ENCODE assay signal across 18 cellular contexts in the genomic region with DNA sequence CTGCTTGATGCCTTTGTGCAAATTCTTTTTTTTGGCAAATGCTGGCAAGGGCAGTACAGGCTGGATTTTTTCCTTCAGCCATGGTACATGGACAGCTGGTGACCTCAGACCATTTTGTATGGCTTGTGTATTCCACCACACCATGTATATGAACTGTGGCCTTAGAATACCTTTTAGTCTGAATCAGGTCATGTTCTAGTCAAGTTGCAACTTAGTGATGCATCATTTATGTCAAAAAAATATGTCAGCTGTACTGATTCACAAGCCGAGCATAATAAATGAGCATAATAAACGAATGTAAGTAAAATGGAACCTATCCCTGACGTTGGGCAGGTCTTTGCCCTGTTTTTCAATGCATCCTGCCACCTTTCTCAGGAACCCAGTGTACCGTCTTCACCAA.
A peak's percentile ranks its signal among the peaks of the same experiment; 100 is the strongest.
DNase-seq lines count a peak whose midpoint lies in the region; ATAC-seq and TF ChIP-seq lines count a peak whose summit lies in the region.
"Had no signal": no experiment of that assay in that cellular context is flagged by ENCODE, and none has a peak within 500 bp of the region (broad histone marks: within the 10 kb centered on the region; RNA-seq: fewer than 3 reads in every experiment).

No MANE protein-coding gene starts in this region.

- H3K36me3 ChIP-seq in thyroid gland: no peaks in the 10 kb centered on the region
- H3K36me3 ChIP-seq: BE2C, BLaER1 had no signal

- DNase-seq in NCI-H226 (peak; percentile 15), amniotic epithelial cell (ENCODE audit: low read depth) (peak; percentile 75), thyroid gland (no peak), SIG-M5 treated with dmso at 0.1 percent for 504 hours (lab: John Stamatoyannopoulos, UW; ENCODE audit: unreplicated experiment) (no peak), NCI-H2171 (lab: John Stamatoyannopoulos, UW) (no peak)
- no peak for DNase-seq in stimulated activated effector memory CD8-positive, alpha-beta T cell treated with anti-CD3 and anti-CD28 coated beads, Interleukin-12 subunit alpha, Interleukin-12 subunit beta, amount 100 ng/mL, for 72 hours (ENCODE audit: low spot score in 2 of 2)
- DNase-seq: 8988T; ACHN; BE2C; C1 segment of cervical spinal cord; CD4-positive, alpha-beta memory T cell; CD4-positive, CD25-positive, alpha-beta regulatory T cell; CD8-positive, alpha-beta memory T cell; COR-L47; DMS79 treated with DMSO at 0.1 percent for 48 hours; GF-D8 had no signal

- H3K4me3 Mint-ChIP-seq in stimulated activated effector memory CD8-positive, alpha-beta T cell treated with anti-CD3 and anti-CD28 coated beads, Interleukin-12 subunit alpha, Interleukin-12 subunit beta, amount 100 ng/mL, for 72 hours: no peak overlapping the region
- H3K4me3 Mint-ChIP-seq: CD14-positive monocyte; CD4-positive, alpha-beta memory T cell; CD4-positive, CD25-positive, alpha-beta regulatory T cell; CD8-positive, alpha-beta memory T cell had no signal

- peaks cover 6% of the 10 kb centered on the region for H3K4me1 Mint-ChIP-seq in stimulated activated effector memory CD8-positive, alpha-beta T cell treated with anti-CD3 and anti-CD28 coated beads, Interleukin-12 subunit alpha, Interleukin-12 subunit beta, amount 100 ng/mL, for 72 hours
- H3K4me1 Mint-ChIP-seq: CD14-positive monocyte; CD4-positive, alpha-beta memory T cell; CD4-positive, CD25-positive, alpha-beta regulatory T cell; CD8-positive, alpha-beta memory T cell had no signal

- no peak overlapping the region for H3K4me3 ChIP-seq in thyroid gland (replicated peaks in 1 of 3)
- H3K4me3 ChIP-seq: BLaER1 had no signal

- no peak for TF ChIP-seq CTCF in thyroid gland (IDR thresholded peaks at IDR 0.05)

- H3K27me3 ChIP-seq in thyroid gland: no peaks in the 10 kb centered on the region
- H3K27me3 ChIP-seq: BE2C, BLaER1 had no signal

- H3K4me1 ChIP-seq in thyroid gland: no peaks in the 10 kb centered on the region
- H3K4me1 ChIP-seq: BE2C, BLaER1 had no signal

- no peak overlapping the region for H3K27ac Mint-ChIP-seq in stimulated activated effector memory CD8-positive, alpha-beta T cell treated with anti-CD3 and anti-CD28 coated beads, Interleukin-12 subunit alpha, Interleukin-12 subunit beta, amount 100 ng/mL, for 72 hours
- H3K27ac Mint-ChIP-seq: CD4-positive, alpha-beta memory T cell; CD4-positive, CD25-positive, alpha-beta regulatory T cell; CD8-positive, alpha-beta memory T cell had no signal

- intact Hi-C loops in thyroid gland (cut with DNase I): no loop called here

- H3K36me3 Mint-ChIP-seq in stimulated activated effector memory CD8-positive, alpha-beta T cell treated with anti-CD3 and anti-CD28 coated beads, Interleukin-12 subunit alpha, Interleukin-12 subunit beta, amount 100 ng/mL, for 72 hours: no peaks in the 10 kb centered on the region
- H3K36me3 Mint-ChIP-seq: CD14-positive monocyte; CD4-positive, alpha-beta memory T cell; CD4-positive, CD25-positive, alpha-beta regulatory T cell had no signal

- H3K9me3 Mint-ChIP-seq in stimulated activated effector memory CD8-positive, alpha-beta T cell treated with anti-CD3 and anti-CD28 coated beads, Interleukin-12 subunit alpha, Interleukin-12 subunit beta, amount 100 ng/mL, for 72 hours: no peaks in the 10 kb centered on the region
- H3K9me3 Mint-ChIP-seq: CD8-positive, alpha-beta memory T cell had no signal

- TF ChIP-seq POLR2A in thyroid gland (IDR thresholded peaks at IDR 0.05): no peak

- WGBS in thyroid gland, 2 donors: 85 to 88% methylated on average over 4 of the region's 4 CpGs

- H3K27ac ChIP-seq in thyroid gland: no peak overlapping the region
- H3K27ac ChIP-seq: BLaER1 had no signal

- peak; percentile 51 for ATAC-seq in stimulated activated effector memory CD8-positive, alpha-beta T cell treated with anti-CD3 and anti-CD28 coated beads, Interleukin-12 subunit alpha, Interleukin-12 subunit beta, amount 100 ng/mL, for 72 hours

- H3K9me3 ChIP-seq in thyroid gland: no peaks in the 10 kb centered on the region
- H3K9me3 ChIP-seq: BE2C had no signal

Comparison
In these comparisons a context has a peak if more than half of its experiments do, and no peak if none do; other contexts are left out.
1. DNase-seq: peak in NCI-H226 (single experiment) and amniotic epithelial cell (single experiment); none in stimulated activated effector memory CD8-positive, alpha-beta T cell treated with anti-CD3 and anti-CD28 coated beads, Interleukin-12 subunit alpha, Interleukin-12 subunit beta, amount 100 ng/mL, for 72 hours (0 of 2), thyroid gland (0 of 2), SIG-M5 treated with dmso at 0.1 percent for 504 hours (single experiment) and NCI-H2171 (single experiment).